21 cellular contexts compared by ENCODE assay signal in genomic region chr2:29509397-29509796, GRCh38.
DNase-seq lines count a peak whose midpoint lies in the region; ATAC-seq and TF ChIP-seq lines count a peak whose summit lies in the region.
"Had no signal": no experiment of that assay in that cellular context is flagged by ENCODE, and none has a peak within 500 bp of the region (broad histone marks: within the 10 kb centered on the region; RNA-seq: fewer than 3 reads in every experiment).

No MANE protein-coding gene starts in this region.

- H3K4me3 ChIP-seq in RWPE2 (ENCODE audit: severe bottlenecking) (no peak overlapping the region), epithelial cell of esophagus (ENCODE audit: low read length) (no peak overlapping the region), ascending aorta (no peak overlapping the region), thyroid gland (replicated peaks in 1 of 3) (no peak overlapping the region)
- H3K4me3 ChIP-seq: A549, K562 had no signal

- peak; percentile 36; the same call in 1 of the 3 replicates for ATAC-seq in RWPE2 (ENCODE audit: low read depth)
- ATAC-seq in omental fat pad (ENCODE audit: low FRiP score), result peak; percentile 78
- ATAC-seq: A549, K562 had no signal

- no peak for TF ChIP-seq POLR2A in thyroid gland (IDR thresholded peaks at IDR 0.05)

- TF ChIP-seq CTCF in RWPE2 (IDR thresholded peaks at IDR 0.05; ENCODE audit: poor library complexity, severe bottlenecking) (no peak), epithelial cell of esophagus (IDR thresholded peaks at IDR 0.05; ENCODE audit: insufficient read depth, low read depth, low read length, missing control alignments) (no peak), omental fat pad (IDR thresholded peaks at IDR 0.05) (no peak), ascending aorta (IDR thresholded peaks at IDR 0.05) (no peak), thyroid gland (IDR thresholded peaks at IDR 0.05) (no peak)

- H3K36me3 ChIP-seq in RWPE2 (ENCODE audit: low read depth) (no peaks in the 10 kb centered on the region), ascending aorta (no peaks in the 10 kb centered on the region), thyroid gland (no peaks in the 10 kb centered on the region)

- 42 to 45% methylated on average over 1 of the region's 1 CpG for WGBS in thyroid gland, 2 donors

- intact Hi-C loops in ascending aorta (cut with DNase I) (no loop called here), thyroid gland (cut with DNase I) (no loop called here)

- H3K9me3 ChIP-seq in RWPE2 (ENCODE audit: severe bottlenecking) (no peaks in the 10 kb centered on the region), ascending aorta (no peaks in the 10 kb centered on the region), thyroid gland (no peaks in the 10 kb centered on the region)
- H3K9me3 ChIP-seq: Caco-2 had no signal

- H3K27ac ChIP-seq in RWPE2 (ENCODE audit: poor library complexity, severe bottlenecking), result no peak overlapping the region
- H3K27ac ChIP-seq in ascending aorta, result no peak overlapping the region
- H3K27ac ChIP-seq in thyroid gland, result peak overlapping the region in 1 of 3 donors; percentile 10
- H3K27ac ChIP-seq: A549 had no signal

- no peaks in the 10 kb centered on the region for H3K27me3 ChIP-seq in RWPE2 (ENCODE audit: insufficient read depth, poor library complexity, severe bottlenecking)
- no peaks in the 10 kb centered on the region for H3K27me3 ChIP-seq in ascending aorta
- no peaks in the 10 kb centered on the region for H3K27me3 ChIP-seq in thyroid gland

- peak; percentile 79 for DNase-seq in COLO829 (ENCODE audit: low spot score)
- DNase-seq in RWPE2 (ENCODE audit: low spot score), result no peak
- peak; percentile 42 for DNase-seq in epithelial cell of esophagus (ENCODE audit: low read depth)
- no peak for DNase-seq in omental fat pad (ENCODE audit: low spot score)
- no peak for DNase-seq in ascending aorta (ENCODE audit: low spot score in 2 of 2)
- DNase-seq in NCI-H526 treated with DMSO at 0.1 percent for 48 hours (lab: John Stamatoyannopoulos, UW), result no peak
- no peak for DNase-seq in thyroid gland
- DNase-seq: Caco-2; CD4-positive, CD25-positive, alpha-beta regulatory T cell; DMS 273 treated with DMSO at 0.1 percent for 48 hours; DMS79 treated with DMSO at 0.1 percent for 48 hours; H7; HFFc6; NCI-H1092; NCI-H1436 treated with DMSO at 0.1 percent for 48 hours; NCI-H2029 treated with DMSO at 0.1 percent for 48 hours; NCI-H524 treated with DMSO at 0.1 percent for 48 hours; OCI-M1; Right ventricle myocardium superior had no signal

- H3K4me1 ChIP-seq in RWPE2 (ENCODE audit: insufficient read depth, poor library complexity, severe bottlenecking) (no peaks in the 10 kb centered on the region), ascending aorta (no peaks in the 10 kb centered on the region), thyroid gland (peaks cover 5 to 13% of the 10 kb centered on the region in 2 donors)
- H3K4me1 ChIP-seq: A549, Caco-2 had no signal

Comparison
In these comparisons a context has a peak if more than half of its experiments do, and no peak if none do; other contexts are left out.
1. DNase-seq: peak in COLO829 (single experiment) and epithelial cell of esophagus (single experiment); none in RWPE2 (single experiment), omental fat pad (single experiment), ascending aorta (0 of 2), NCI-H526 treated with DMSO at 0.1 percent for 48 hours (single experiment) and thyroid gland (0 of 2).